In the genomic region with DNA sequence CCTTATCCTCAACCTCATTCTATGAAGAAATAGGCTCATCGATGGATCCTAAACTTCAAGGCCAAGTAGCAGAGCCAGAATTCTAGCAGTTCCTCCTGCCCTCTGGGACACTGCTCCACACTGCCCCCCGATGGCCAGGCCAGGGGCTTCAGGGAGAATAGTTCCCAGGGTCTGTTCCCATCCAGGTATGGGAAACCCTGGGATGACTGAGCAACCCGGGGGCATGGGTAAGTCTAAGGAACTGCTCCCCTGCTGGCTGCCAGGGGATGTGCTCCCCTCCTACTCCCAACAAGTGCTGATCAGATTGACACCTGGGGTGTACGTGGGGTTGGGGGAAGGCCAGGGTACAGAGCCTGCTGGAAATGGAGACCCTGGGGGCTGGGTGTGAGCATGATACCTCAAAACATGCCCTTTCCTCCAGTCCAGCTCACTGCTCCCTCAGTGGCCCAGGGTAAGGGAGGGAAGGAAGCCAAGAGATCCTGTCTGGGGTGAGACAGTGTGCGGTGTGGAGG, we compare ENCODE assay signal across 1 cellular context.
TF ChIP-seq lines count a peak whose summit lies in the region.

No MANE protein-coding gene starts in this region.

TF ChIP-seq in HEK293, 187 proteins besides CTCF, POLR2A, EP300 and RAD21 (continued from another document):
- TF ChIP-seq OSR2 (tag by site-specific recombination; IDR thresholded peaks at IDR 0.05) (no peak), SP3 (tag by site-specific recombination; IDR thresholded peaks at IDR 0.05) (no peak), ZNF433 (tag by site-specific recombination; IDR thresholded peaks at IDR 0.05; ENCODE audit: low read depth) (no peak), ZNF423 (tag by site-specific recombination; IDR thresholded peaks at IDR 0.05) (no peak)
- TF ChIP-seq, protein P1, sequence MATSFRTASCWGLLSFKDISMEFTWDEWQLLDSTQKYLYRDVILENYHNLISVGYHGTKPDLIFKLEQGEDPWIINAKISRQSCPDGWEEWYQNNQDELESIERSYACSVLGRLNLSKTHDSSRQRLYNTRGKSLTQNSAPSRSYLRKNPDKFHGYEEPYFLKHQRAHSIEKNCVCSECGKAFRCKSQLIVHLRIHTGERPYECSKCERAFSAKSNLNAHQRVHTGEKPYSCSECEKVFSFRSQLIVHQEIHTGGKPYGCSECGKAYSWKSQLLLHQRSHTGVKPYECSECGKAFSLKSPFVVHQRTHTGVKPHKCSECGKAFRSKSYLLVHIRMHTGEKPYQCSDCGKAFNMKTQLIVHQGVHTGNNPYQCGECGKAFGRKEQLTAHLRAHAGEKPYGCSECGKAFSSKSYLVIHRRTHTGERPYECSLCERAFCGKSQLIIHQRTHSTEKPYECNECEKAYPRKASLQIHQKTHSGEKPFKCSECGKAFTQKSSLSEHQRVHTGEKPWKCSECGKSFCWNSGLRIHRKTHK (tag by site-specific recombination; IDR thresholded peaks at IDR 0.05): no peak
- TF ChIP-seq, protein P2, sequence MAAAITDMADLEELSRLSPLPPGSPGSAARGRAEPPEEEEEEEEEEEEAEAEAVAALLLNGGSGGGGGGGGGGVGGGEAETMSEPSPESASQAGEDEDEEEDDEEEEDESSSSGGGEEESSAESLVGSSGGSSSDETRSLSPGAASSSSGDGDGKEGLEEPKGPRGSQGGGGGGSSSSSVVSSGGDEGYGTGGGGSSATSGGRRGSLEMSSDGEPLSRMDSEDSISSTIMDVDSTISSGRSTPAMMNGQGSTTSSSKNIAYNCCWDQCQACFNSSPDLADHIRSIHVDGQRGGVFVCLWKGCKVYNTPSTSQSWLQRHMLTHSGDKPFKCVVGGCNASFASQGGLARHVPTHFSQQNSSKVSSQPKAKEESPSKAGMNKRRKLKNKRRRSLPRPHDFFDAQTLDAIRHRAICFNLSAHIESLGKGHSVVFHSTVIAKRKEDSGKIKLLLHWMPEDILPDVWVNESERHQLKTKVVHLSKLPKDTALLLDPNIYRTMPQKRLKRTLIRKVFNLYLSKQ (tag by site-specific recombination; IDR thresholded peaks at IDR 0.05; ENCODE audit: borderline replicate concordance): no peak
- TF ChIP-seq, protein P3, sequence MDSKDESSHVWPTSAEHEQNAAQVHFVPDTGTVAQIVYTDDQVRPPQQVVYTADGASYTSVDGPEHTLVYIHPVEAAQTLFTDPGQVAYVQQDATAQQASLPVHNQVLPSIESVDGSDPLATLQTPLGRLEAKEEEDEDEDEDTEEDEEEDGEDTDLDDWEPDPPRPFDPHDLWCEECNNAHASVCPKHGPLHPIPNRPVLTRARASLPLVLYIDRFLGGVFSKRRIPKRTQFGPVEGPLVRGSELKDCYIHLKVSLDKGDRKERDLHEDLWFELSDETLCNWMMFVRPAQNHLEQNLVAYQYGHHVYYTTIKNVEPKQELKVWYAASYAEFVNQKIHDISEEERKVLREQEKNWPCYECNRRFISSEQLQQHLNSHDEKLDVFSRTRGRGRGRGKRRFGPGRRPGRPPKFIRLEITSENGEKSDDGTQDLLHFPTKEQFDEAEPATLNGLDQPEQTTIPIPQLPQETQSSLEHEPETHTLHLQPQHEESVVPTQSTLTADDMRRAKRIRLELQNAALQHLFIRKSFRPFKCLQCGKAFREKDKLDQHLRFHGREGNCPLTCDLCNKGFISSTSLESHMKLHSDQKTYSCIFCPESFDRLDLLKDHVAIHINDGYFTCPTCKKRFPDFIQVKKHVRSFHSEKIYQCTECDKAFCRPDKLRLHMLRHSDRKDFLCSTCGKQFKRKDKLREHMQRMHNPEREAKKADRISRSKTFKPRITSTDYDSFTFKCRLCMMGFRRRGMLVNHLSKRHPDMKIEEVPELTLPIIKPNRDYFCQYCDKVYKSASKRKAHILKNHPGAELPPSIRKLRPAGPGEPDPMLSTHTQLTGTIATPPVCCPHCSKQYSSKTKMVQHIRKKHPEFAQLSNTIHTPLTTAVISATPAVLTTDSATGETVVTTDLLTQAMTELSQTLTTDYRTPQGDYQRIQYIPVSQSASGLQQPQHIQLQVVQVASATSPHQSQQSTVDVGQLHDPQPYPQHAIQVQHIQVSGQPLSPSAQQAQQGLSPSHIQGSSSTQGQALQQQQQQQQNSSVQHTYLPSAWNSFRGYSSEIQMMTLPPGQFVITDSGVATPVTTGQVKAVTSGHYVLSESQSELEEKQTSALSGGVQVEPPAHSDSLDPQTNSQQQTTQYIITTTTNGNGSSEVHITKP (tag by site-specific recombination; IDR thresholded peaks at IDR 0.05): no peak
TF ChIP-seq in HEK293: peak in this region for 19.
